In the genomic region with DNA sequence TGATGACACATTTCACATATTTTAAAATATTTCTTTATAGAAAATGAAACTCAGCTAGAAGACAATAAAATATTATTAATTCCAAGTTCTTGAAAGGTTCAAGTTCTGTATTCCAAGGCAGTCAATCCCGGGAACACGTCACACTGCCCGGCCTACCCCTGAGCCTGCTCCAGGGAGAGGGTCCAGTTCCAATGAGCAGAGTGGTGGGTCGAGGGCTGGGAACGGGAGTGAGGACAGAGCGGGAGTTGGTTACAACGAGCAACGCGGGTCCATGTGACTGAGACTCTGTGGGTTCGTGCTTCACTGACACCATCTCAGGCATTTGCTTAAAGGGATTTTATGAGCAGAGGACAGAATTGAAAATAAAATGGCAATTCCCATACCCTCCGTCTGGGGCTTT, we compare ENCODE assay signal across 1 cellular context.
TF ChIP-seq lines count a peak whose summit lies in the region.

No MANE protein-coding gene starts in this region.

TF ChIP-seq in WTC11, 78 proteins besides CTCF, POLR2A, EP300 and RAD21 (continued from another document):
- TF ChIP-seq ZNF671 (CRISPR knock-in tag; IDR thresholded peaks at IDR 0.05) (no peak), TP53 (CRISPR knock-in tag; IDR thresholded peaks at IDR 0.05) (no peak), CREB1 (CRISPR knock-in tag; IDR thresholded peaks at IDR 0.05) (no peak), ATF2 (CRISPR knock-in tag; IDR thresholded peaks at IDR 0.05; ENCODE audit: borderline replicate concordance, low read depth) (no peak), PRDM15 (CRISPR knock-in tag; IDR thresholded peaks at IDR 0.05) (no peak), FOXJ3 (CRISPR knock-in tag; IDR thresholded peaks at IDR 0.05; ENCODE audit: borderline replicate concordance) (no peak)
TF ChIP-seq in WTC11: peak in this region for 0.
